8 cellular contexts compared by ENCODE assay signal in the genomic region with DNA sequence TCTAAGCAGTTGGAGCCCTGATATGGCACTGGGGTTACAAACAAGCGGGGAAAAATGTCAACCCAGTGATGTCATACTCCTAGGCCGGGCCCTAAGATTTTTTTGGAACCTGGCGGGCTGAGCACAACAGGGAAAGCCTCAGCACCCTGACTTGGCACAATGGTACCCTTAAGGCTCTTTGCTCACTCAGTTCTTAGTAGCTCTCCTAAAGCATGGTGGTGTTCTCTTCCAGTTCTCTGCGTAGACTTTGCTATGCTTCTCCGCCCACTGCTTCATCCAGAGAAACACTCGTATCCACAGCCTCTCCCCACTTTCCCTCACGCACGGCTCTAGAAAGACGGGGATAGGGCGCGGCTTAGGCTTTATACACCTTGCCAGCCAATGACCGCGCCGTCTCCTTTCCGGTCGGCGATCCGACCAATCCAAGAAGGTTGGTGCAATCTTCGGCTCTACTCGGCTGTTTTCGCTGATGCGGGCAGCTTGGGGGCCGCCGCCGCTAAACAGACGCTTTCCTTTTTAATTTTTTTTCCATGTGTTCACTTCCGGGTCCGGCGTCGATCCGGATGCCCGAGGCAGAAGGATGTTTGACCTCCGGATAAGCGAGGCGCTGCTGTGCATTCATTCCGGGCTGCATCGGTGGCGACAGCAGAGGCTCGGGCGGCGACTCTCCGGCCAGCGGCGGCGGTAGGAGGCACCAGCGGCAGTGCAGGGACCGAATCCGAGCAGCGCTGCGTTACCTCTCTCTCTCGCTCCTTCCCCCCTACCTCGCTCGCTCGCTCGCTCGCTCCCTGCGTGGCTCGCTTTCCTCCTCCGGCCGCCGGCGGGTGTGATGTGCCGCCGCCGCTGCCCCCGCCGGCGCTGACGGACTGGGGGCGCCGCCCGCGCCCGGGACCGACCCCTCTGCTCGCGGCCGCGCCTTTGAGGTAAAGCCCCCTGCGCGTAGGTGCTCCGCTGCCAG. TPM values are rescaled to one million over a fixed set of nuclear protein-coding genes. Genes with fewer than 3 reads are reported as not detected.
DNase-seq lines count a peak whose midpoint lies in the region; ATAC-seq and TF ChIP-seq lines count a peak whose summit lies in the region.

A gene (plus strand): TSS at position 530 of the 958 bp plus-strand sequence. CDS start 33,487 bp downstream, outside the sequence.

- H3F3A ChIP-seq in SU-DHL-6 (ENCODE audit: insufficient read depth), result 0 out of 2 replicates have a peak, but pooled peaks cover 8% of the 10 kb centered on the region

- H2AFZ ChIP-seq in SU-DHL-6 (ENCODE audit: low read depth, low read length, severe bottlenecking) (peak within 1 kb of the TSS; percentile 86), osteoblast (ENCODE audit: low read length) (peak within 1 kb of the TSS; percentile 93)

- peak within 1 kb of the TSS; percentile 92 for H3K4me3 Mint-ChIP-seq in activated naive CD8-positive, alpha-beta T cell treated with anti-CD3 and anti-CD28 coated beads, Interleukin-2, amount 10 ng/mL, durations not matched to agents 7 days and 5 days
- H3K4me3 Mint-ChIP-seq in glutamatergic neuron (ENCODE audit: unreplicated experiment), result peak within 1 kb of the TSS; percentile 99

- H3K36me3 Mint-ChIP-seq in activated naive CD8-positive, alpha-beta T cell treated with anti-CD3 and anti-CD28 coated beads, Interleukin-2, amount 10 ng/mL, durations not matched to agents 7 days and 5 days, result peaks cover 7% of the 10 kb centered on the region
- H3K36me3 Mint-ChIP-seq in glutamatergic neuron (ENCODE audit: unreplicated experiment), result no peaks in the 10 kb centered on the region

- peaks cover 3% of the 10 kb centered on the region for H3K27me3 Mint-ChIP-seq in activated naive CD8-positive, alpha-beta T cell treated with anti-CD3 and anti-CD28 coated beads, Interleukin-2, amount 10 ng/mL, durations not matched to agents 7 days and 5 days
- H3K27me3 Mint-ChIP-seq in glutamatergic neuron (ENCODE audit: unreplicated experiment), result peaks cover 4% of the 10 kb centered on the region

- peaks cover 18% of the 10 kb centered on the region; the same call in 1 of the 2 replicates for H3K79me2 ChIP-seq in SU-DHL-6 (ENCODE audit: insufficient read depth, low read length)
- H3K79me2 ChIP-seq in osteoblast (ENCODE audit: insufficient read depth, low read length), result peaks cover 41% of the 10 kb centered on the region

- H3K4me1 Mint-ChIP-seq in activated naive CD8-positive, alpha-beta T cell treated with anti-CD3 and anti-CD28 coated beads, Interleukin-2, amount 10 ng/mL, durations not matched to agents 7 days and 5 days, result peaks cover 36% of the 10 kb centered on the region
- H3K4me1 Mint-ChIP-seq in glutamatergic neuron (ENCODE audit: low read depth, unreplicated experiment), result peaks cover 15% of the 10 kb centered on the region

- ATAC-seq in HG02623 (IDR thresholded peaks at IDR 0.05; ENCODE audit: unreplicated experiment), result peak; percentile 93
- ATAC-seq in activated naive CD8-positive, alpha-beta T cell treated with anti-CD3 and anti-CD28 coated beads, Interleukin-2, amount 10 ng/mL, durations not matched to agents 7 days and 5 days (ENCODE audit: low read depth), result peak; percentile 93
- peak; percentile 98 for ATAC-seq in thoracic aorta (ENCODE audit: insufficient number of reproducible peaks, low FRiP score, low read depth)

- TF ChIP-seq CTCF in GM12864 (IDR thresholded peaks at IDR 0.05; ENCODE audit: low read depth, low read length, missing control alignments) (peak; percentile 10), SU-DHL-6 (IDR thresholded peaks at IDR 0.05; ENCODE audit: insufficient read depth, low read length, poor library complexity, severe bottlenecking) (no peak), glutamatergic neuron (IDR thresholded peaks at IDR 0.05; ENCODE audit: partially characterized antibody, unreplicated experiment) (no peak), osteoblast (IDR thresholded peaks at IDR 0.05; ENCODE audit: extremely low read depth, low read depth, low read length) (peak; percentile 4), thoracic aorta (IDR thresholded peaks at IDR 0.05) (no peak)

- no peaks in the 10 kb centered on the region for H3K9me3 Mint-ChIP-seq in activated naive CD8-positive, alpha-beta T cell treated with anti-CD3 and anti-CD28 coated beads, Interleukin-2, amount 10 ng/mL, durations not matched to agents 7 days and 5 days
- H3K9me3 Mint-ChIP-seq in glutamatergic neuron (ENCODE audit: unreplicated experiment), result peaks cover 8% of the 10 kb centered on the region

- H3K27me3 ChIP-seq in SU-DHL-6 (ENCODE audit: low read length) (no peaks in the 10 kb centered on the region), osteoblast (ENCODE audit: insufficient read depth, low read length) (no peaks in the 10 kb centered on the region), thoracic aorta (replicated peaks; ENCODE audit: insufficient read depth) (no peaks in the 10 kb centered on the region)

- H4K20me1 ChIP-seq in SU-DHL-6 (ENCODE audit: low read depth, low read length), result peaks cover 21% of the 10 kb centered on the region
- peaks cover 18% of the 10 kb centered on the region for H4K20me1 ChIP-seq in osteoblast (ENCODE audit: insufficient read depth, low read length)

- peak within 1 kb of the TSS; percentile 58 for H3K27ac ChIP-seq in SU-DHL-6 (ENCODE audit: low read depth, low read length)
- peak within 1 kb of the TSS; percentile 94 for H3K27ac ChIP-seq in osteoblast (ENCODE audit: low read depth, low read length)
- H3K27ac ChIP-seq in thoracic aorta, result peak within 1 kb of the TSS; percentile 90 to 96

- DNase-seq in GM12864 (ENCODE audit: low read depth) (peak; percentile 92), NCI-H1105 (lab: John Stamatoyannopoulos, UW) (peak; percentile 87), glutamatergic neuron (peak; percentile 94), osteoblast (ENCODE audit: insufficient read length, low spot score, missing footprints) (peak; percentile 99), thoracic aorta (ENCODE audit: low spot score) (peak; percentile 90)
- peak; percentile 86 for DNase-seq in activated naive CD8-positive, alpha-beta T cell treated with anti-CD3 and anti-CD28 coated beads, Interleukin-2, amount 10 ng/mL, durations not matched to agents 7 days and 5 days

- peak within 1 kb of the TSS; percentile 91 for H3K27ac Mint-ChIP-seq in activated naive CD8-positive, alpha-beta T cell treated with anti-CD3 and anti-CD28 coated beads, Interleukin-2, amount 10 ng/mL, durations not matched to agents 7 days and 5 days
- H3K27ac Mint-ChIP-seq in glutamatergic neuron (ENCODE audit: unreplicated experiment), result peak within 1 kb of the TSS; percentile 97

- H3K4me2 ChIP-seq in SU-DHL-6 (ENCODE audit: low read depth, low read length, poor library complexity, severe bottlenecking) (peak within 1 kb of the TSS; percentile 72), osteoblast (ENCODE audit: insufficient read depth, low read length) (peak within 1 kb of the TSS; percentile 94)

- POLR2A ChIA-PET in activated naive CD8-positive, alpha-beta T cell treated with anti-CD3 and anti-CD28 coated beads, Interleukin-2, amount 10 ng/mL, durations not matched to agents 7 days and 5 days (lab: Charles Lee), result interaction anchor here (0.6 to 6.9 kb wide), 6 partner anchors 14 to 89 kb away, joined by 3 to 67 read pairs (median 3); a partner anchor contains a TSS

- H3K9ac ChIP-seq in SU-DHL-6 (ENCODE audit: low read length), result peak within 1 kb of the TSS; percentile 72

- peaks cover 18% of the 10 kb centered on the region for H3K4me1 ChIP-seq in osteoblast (ENCODE audit: insufficient read depth, low read length)
- peaks cover 10 to 28% of the 10 kb centered on the region in 2 donors for H3K4me1 ChIP-seq in thoracic aorta (ENCODE audit: control insufficient read depth in 1 of 2, low read depth in 2 of 2)

- H3K9me3 ChIP-seq in SU-DHL-6 (ENCODE audit: insufficient read depth, low read length) (no peaks in the 10 kb centered on the region), osteoblast (ENCODE audit: low read depth, low read length) (no peaks in the 10 kb centered on the region), thoracic aorta (no peaks in the 10 kb centered on the region)

- H3K9me2 ChIP-seq in SU-DHL-6 (replicated peaks; ENCODE audit: insufficient read depth, low read length), result no peaks in the 10 kb centered on the region

- H3K4me3 ChIP-seq in GM12864 (ENCODE audit: low read depth, low read length) (peak within 1 kb of the TSS; percentile 77), SU-DHL-6 (ENCODE audit: insufficient read depth, low read length, poor library complexity, severe bottlenecking) (peak within 1 kb of the TSS; percentile 84), osteoblast (ENCODE audit: insufficient read depth, low read length) (peak within 1 kb of the TSS; percentile 78), thoracic aorta (peak within 1 kb of the TSS; percentile 91)

- H3K36me3 ChIP-seq in SU-DHL-6 (ENCODE audit: low read length) (no peaks in the 10 kb centered on the region), osteoblast (ENCODE audit: insufficient read depth, low read length) (no peaks in the 10 kb centered on the region), thoracic aorta (no peaks in the 10 kb centered on the region)

RNA-seq across cellular contexts. Expression of the gene that starts here (rescaled TPM):
- 10 to 100 TPM; 53.4 to 60.3 TPM for total RNA-seq in activated naive CD8-positive, alpha-beta T cell treated with anti-CD3 and anti-CD28 coated beads, Interleukin-2, amount 10 ng/mL, durations not matched to agents 7 days and 5 days
- 40.2 TPM for total RNA-seq in glutamatergic neuron (ENCODE audit: unreplicated experiment)
- total RNA-seq in osteoblast, result 79.3 and 91.2 TPM in 2 replicates
- total RNA-seq in thoracic aorta, result 10 to 100 TPM; 18.4 to 50.2 TPM

Comparison
In these comparisons a context has a peak if more than half of its experiments do, and no peak if none do; other contexts are left out.
1. Peak in every context shown above with its lines: DNase-seq, ATAC-seq, H3K4me3 ChIP-seq and H3K27ac ChIP-seq.
2. CTCF ChIP-seq: peak in GM12864 (single experiment) and osteoblast (single experiment); none in SU-DHL-6 (single experiment), glutamatergic neuron (single experiment) and thoracic aorta (single experiment).